ENCODE assay signal across 9 cellular contexts in the genomic region with DNA sequence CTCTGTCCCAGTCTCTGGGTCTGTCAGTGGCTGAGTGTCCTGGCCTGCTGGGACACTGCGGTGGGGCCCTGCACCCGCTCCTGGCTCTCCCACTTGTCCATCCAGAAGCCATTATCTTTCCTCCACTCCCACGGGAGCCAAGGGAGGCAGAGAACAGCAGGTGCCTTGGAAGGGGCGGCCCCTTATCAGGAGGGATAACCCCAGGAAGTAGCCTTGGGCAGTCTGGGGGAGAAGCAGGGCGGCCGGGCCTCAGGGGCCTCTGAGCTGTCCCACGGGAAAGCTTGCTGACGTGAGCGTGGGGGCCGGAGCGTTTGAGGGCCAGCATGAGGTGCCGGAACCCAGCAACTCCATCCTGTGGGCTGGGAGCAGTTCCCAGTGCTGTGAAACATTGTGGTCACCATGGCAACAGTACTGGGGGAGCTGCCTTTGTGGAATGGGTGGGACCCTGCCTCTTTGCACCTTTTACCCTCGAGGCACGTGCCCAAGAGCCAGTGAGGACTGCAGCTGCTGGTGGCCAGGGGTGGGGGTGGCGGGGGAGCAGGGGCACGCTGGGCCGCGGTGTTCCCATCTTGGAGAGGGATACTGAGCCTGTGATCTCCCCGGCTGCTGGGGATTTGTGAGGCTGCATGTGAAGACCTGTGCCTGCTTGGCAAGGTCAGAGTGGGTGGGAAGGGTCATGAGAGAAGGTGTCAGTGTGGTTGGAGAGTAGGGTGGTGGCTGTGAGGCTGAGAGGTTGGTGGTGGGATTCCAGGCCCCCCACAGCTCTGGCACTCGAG. TPM values are rescaled to one million over a fixed set of nuclear protein-coding genes. Genes with fewer than 3 reads are reported as not detected.
DNase-seq lines count a peak whose midpoint lies in the region; ATAC-seq and TF ChIP-seq lines count a peak whose summit lies in the region.
"Had no signal": no experiment of that assay in that cellular context is flagged by ENCODE, and none has a peak within 500 bp of the region (broad histone marks: within the 10 kb centered on the region; RNA-seq: fewer than 3 reads in every experiment).

No MANE protein-coding gene starts in this region.

- H3K36me3 ChIP-seq in heart right ventricle (peaks cover 0 to 4% (median 0%) of the 10 kb centered on the region in 9 donors), skeletal muscle tissue (ENCODE audit: control insufficient read depth in 3 of 3, insufficient read depth in 3 of 3, low read length in 3 of 3) (peaks cover 0 to 7% (median 0%) of the 10 kb centered on the region in 3 donors)

- in situ Hi-C loops in GM13976 (cut with MboI; ENCODE audit: low sequenced_read_pairs, unreplicated experiment) = no loop called here

- ATAC-seq in heart right ventricle = peak; percentile 20 to 74 (median 55)

- TF ChIP-seq CTCF in GM13976 (IDR thresholded peaks at IDR 0.05; ENCODE audit: borderline replicate concordance, control extremely low read depth, extremely low read depth, insufficient read depth, missing control alignments) (no peak), heart right ventricle (IDR thresholded peaks at IDR 0.05) (no peak)

- peak overlapping the region in 9 of 10 donors; percentile 70 to 90 (median 87) for H3K27ac ChIP-seq in heart right ventricle
- H3K27ac ChIP-seq in skeletal muscle tissue (ENCODE audit: low read depth, low read length) = peak overlapping the region; percentile 87

- H3K36me3 Mint-ChIP-seq in activated T-helper 2 cell treated with anti-CD3 and anti-CD28 coated beads, Interferon-gamma antibody, Interleukin-2, Interleukin-4, amounts not matched to agents 10 μg/mL and 5 μg/mL and 100 μg/mL, durations not matched to agents 14 hours and 24 hours and 36 hours (ENCODE audit: low read depth) = no peaks in the 10 kb centered on the region

- H3K27ac Mint-ChIP-seq in activated T-helper 2 cell treated with anti-CD3 and anti-CD28 coated beads, Interferon-gamma antibody, Interleukin-2, Interleukin-4, amounts not matched to agents 10 μg/mL and 5 μg/mL and 100 μg/mL, durations not matched to agents 14 hours and 24 hours and 36 hours = no peak overlapping the region

- H3K4me1 ChIP-seq in heart right ventricle (peaks cover 17 to 51% (median 46%) of the 10 kb centered on the region in 9 donors), skeletal muscle tissue (ENCODE audit: control insufficient read depth in 3 of 3, insufficient read depth in 3 of 3, low read length in 3 of 3) (peaks cover 45 to 59% (median 49%) of the 10 kb centered on the region in 3 donors)

- H3K4me3 ChIP-seq in heart right ventricle = no peak overlapping the region
- H3K4me3 ChIP-seq in skeletal muscle tissue (ENCODE audit: low read length in 3 of 3) = no peak overlapping the region

- H3K4me3 Mint-ChIP-seq in activated T-helper 2 cell treated with anti-CD3 and anti-CD28 coated beads, Interferon-gamma antibody, Interleukin-2, Interleukin-4, amounts not matched to agents 10 μg/mL and 5 μg/mL and 100 μg/mL, durations not matched to agents 14 hours and 24 hours and 36 hours (ENCODE audit: low read depth) = no peak overlapping the region

- H3K9me3 ChIP-seq in heart right ventricle = no peaks in the 10 kb centered on the region
- H3K9me3 ChIP-seq in skeletal muscle tissue (ENCODE audit: control insufficient read depth in 3 of 3, low read length in 3 of 3) = no peaks in the 10 kb centered on the region

- H3K27me3 ChIP-seq in heart right ventricle (no peaks in the 10 kb centered on the region), skeletal muscle tissue (ENCODE audit: control insufficient read depth in 3 of 3, insufficient read depth in 3 of 3, low read length in 3 of 3) (no peaks in the 10 kb centered on the region)

- H3K9ac ChIP-seq in skeletal muscle tissue (ENCODE audit: low read depth in 1 of 3, low read length in 3 of 3) = peak overlapping the region; percentile 20 to 55 (median 38)

- H3K4me1 Mint-ChIP-seq in activated T-helper 2 cell treated with anti-CD3 and anti-CD28 coated beads, Interferon-gamma antibody, Interleukin-2, Interleukin-4, amounts not matched to agents 10 μg/mL and 5 μg/mL and 100 μg/mL, durations not matched to agents 14 hours and 24 hours and 36 hours (ENCODE audit: low read depth) = peaks cover 2% of the 10 kb centered on the region

- peak; percentile 85 for DNase-seq in GM13976 (ENCODE audit: low spot score)
- DNase-seq in T1000 (lab: John Stamatoyannopoulos, UW) = peak; percentile 62
- DNase-seq in heart right ventricle = peak; percentile 77 to 84
- DNase-seq in activated CD4-positive, alpha-beta T cell treated with anti-CD3 and anti-CD28 coated beads, Interleukin-2, amount 50 U/mL, for 48 hours = no peak
- DNase-seq in activated T-helper 2 cell treated with anti-CD3 and anti-CD28 coated beads, Interferon-gamma antibody, Interleukin-2, Interleukin-4, amounts not matched to agents 10 μg/mL and 5 μg/mL and 100 μg/mL, durations not matched to agents 14 hours and 24 hours and 36 hours (ENCODE audit: low spot score) = no peak
- DNase-seq in GDM1 (lab: John Stamatoyannopoulos, UW) = no peak
- no peak for DNase-seq in T-helper 1 cell
- DNase-seq: NCI-H510A treated with DMSO at 0.1 percent for 48 hours had no signal

- WGBS in heart right ventricle, 2 donors = 48 to 59% methylated on average over 20 of the region's 20 CpGs

- intact Hi-C loops in heart right ventricle (cut with DNase I) = loop anchor here in 2 of 10 donors (5.0 to 10.0 kb wide), 2 partner anchors 50 to 213 kb away; a partner anchor contains a TSS
- intact Hi-C loops in activated T-helper 2 cell treated with anti-CD3 and anti-CD28 coated beads, Interferon-gamma antibody, Interleukin-2, Interleukin-4, amounts not matched to agents 10 μg/mL and 5 μg/mL and 100 μg/mL, durations not matched to agents 14 hours and 24 hours and 36 hours (cut with micrococcal nuclease) = no loop called here

- no peaks in the 10 kb centered on the region for H3K9me3 Mint-ChIP-seq in activated T-helper 2 cell treated with anti-CD3 and anti-CD28 coated beads, Interferon-gamma antibody, Interleukin-2, Interleukin-4, amounts not matched to agents 10 μg/mL and 5 μg/mL and 100 μg/mL, durations not matched to agents 14 hours and 24 hours and 36 hours

- H3K27me3 Mint-ChIP-seq in activated T-helper 2 cell treated with anti-CD3 and anti-CD28 coated beads, Interferon-gamma antibody, Interleukin-2, Interleukin-4, amounts not matched to agents 10 μg/mL and 5 μg/mL and 100 μg/mL, durations not matched to agents 14 hours and 24 hours and 36 hours (ENCODE audit: low read depth) = no peaks in the 10 kb centered on the region

RNA-seq across cellular contexts. Expression of a gene that starts 20.9 kb away (rescaled TPM):
- total RNA-seq in heart right ventricle = 1 to 10 TPM; 4.6 to 8.2 (median 6.3) TPM
- 1 to 10 TPM; 3.4 to 4.6 TPM for polyA plus RNA-seq in heart right ventricle
- total RNA-seq in skeletal muscle tissue = 2.1 TPM
- 11.6 and 11.7 TPM in 2 replicates for total RNA-seq in activated T-helper 2 cell treated with anti-CD3 and anti-CD28 coated beads, Interferon-gamma antibody, Interleukin-2, Interleukin-4, amounts not matched to agents 10 μg/mL and 5 μg/mL and 100 μg/mL, durations not matched to agents 14 hours and 24 hours and 36 hours

RNA-seq across cellular contexts. Expression of a gene that starts 25.7 kb away (rescaled TPM):
- total RNA-seq in heart right ventricle (10 to 100 TPM in 3 of 10 donors, 1 to 10 TPM in 7; 6.5 to 11.8 (median 9.3) TPM), skeletal muscle tissue (3.1 TPM)
- 1 to 10 TPM; 3.2 to 8.6 TPM for polyA plus RNA-seq in heart right ventricle
- total RNA-seq in activated T-helper 2 cell treated with anti-CD3 and anti-CD28 coated beads, Interferon-gamma antibody, Interleukin-2, Interleukin-4, amounts not matched to agents 10 μg/mL and 5 μg/mL and 100 μg/mL, durations not matched to agents 14 hours and 24 hours and 36 hours = 6.4 and 7.0 TPM in 2 replicates

RNA-seq across cellular contexts. Expression of a gene that starts 45.1 kb away (rescaled TPM):
- total RNA-seq in heart right ventricle (1 to 10 TPM in 5 of 10 donors, under 1 TPM in 5; 0.13 to 4.5 (median 0.89) TPM), skeletal muscle tissue (2.1 TPM)
- 10 to 100 TPM in 1 of 2 donors, 1 to 10 TPM in 1; 2.5 to 13.8 TPM for polyA plus RNA-seq in heart right ventricle
- total RNA-seq in activated T-helper 2 cell treated with anti-CD3 and anti-CD28 coated beads, Interferon-gamma antibody, Interleukin-2, Interleukin-4, amounts not matched to agents 10 μg/mL and 5 μg/mL and 100 μg/mL, durations not matched to agents 14 hours and 24 hours and 36 hours = not detected in 2 replicates

RNA-seq across cellular contexts. Expression of a gene that starts 51.2 kb away (rescaled TPM):
- total RNA-seq in heart right ventricle (10 to 100 TPM in 3 of 10 donors, 1 to 10 TPM in 6, under 1 TPM in 1; 0.68 to 42.1 (median 4.5) TPM), skeletal muscle tissue (2.6 TPM)
- polyA plus RNA-seq in heart right ventricle = 100 to 1,000 TPM; 154 to 161 TPM
- total RNA-seq in activated T-helper 2 cell treated with anti-CD3 and anti-CD28 coated beads, Interferon-gamma antibody, Interleukin-2, Interleukin-4, amounts not matched to agents 10 μg/mL and 5 μg/mL and 100 μg/mL, durations not matched to agents 14 hours and 24 hours and 36 hours = not detected in 2 replicates

Comparison
In these comparisons a context has a peak if more than half of its experiments do, and no peak if none do; other contexts are left out.
1. DNase-seq: peak in GM13976 (single experiment), T1000 (single experiment) and heart right ventricle (2 of 2); none in activated CD4-positive, alpha-beta T cell treated with anti-CD3 and anti-CD28 coated beads, Interleukin-2, amount 50 U/mL, for 48 hours (0 of 2), activated T-helper 2 cell treated with anti-CD3 and anti-CD28 coated beads, Interferon-gamma antibody, Interleukin-2, Interleukin-4, amounts not matched to agents 10 μg/mL and 5 μg/mL and 100 μg/mL, durations not matched to agents 14 hours and 24 hours and 36 hours (single experiment), GDM1 (single experiment) and T-helper 1 cell (0 of 5).